Comparison of ENCODE assay signal across 18 cellular contexts in genomic region chr2:128249555-128249954, GRCh38.
"Had no signal": no experiment of that assay in that cellular context is flagged by ENCODE, and none has a peak within 500 bp of the region (broad histone marks: within the 10 kb centered on the region; RNA-seq: fewer than 3 reads in every experiment).

No MANE protein-coding gene starts in this region.

- H3K4me1 ChIP-seq: heart right ventricle, right lobe of liver, spleen, tibial artery had no signal

- DNase-seq: cortex of kidney; effector CD8-positive, alpha-beta T cell; natural killer cell; ovary; right lobe of liver; spleen; stimulated activated CD4-positive, alpha-beta T cell treated with anti-CD3 and anti-CD28 coated beads, Interleukin-15, amount 100 ng/mL, for 24 hours; stimulated activated CD4-positive, alpha-beta T cell treated with anti-CD3 and anti-CD28 coated beads, Interleukin-1b, Interleukin-23, amount 100 ng/mL, for 48 hours; stimulated activated CD4-positive, alpha-beta T cell treated with anti-CD3 and anti-CD28 coated beads, Interleukin-4, amount 100 ng/mL, for 24 hours; tibial artery had no signal

- H3K4me1 Mint-ChIP-seq: natural killer cell; stimulated activated memory B cell treated with anti-CD40 and anti-IgM and Interleukin-4, amounts not matched to agents 10 μg/mL and 1 μg/mL and 100 μg/mL, for 72 hours had no signal

- H3K27ac ChIP-seq: heart right ventricle, ovary, right lobe of liver, spleen, tibial artery had no signal

- H3K27me3 ChIP-seq: dorsolateral prefrontal cortex, heart right ventricle, ovary, right lobe of liver, spleen, tibial artery had no signal

- H3K4me3 ChIP-seq: dorsolateral prefrontal cortex, heart right ventricle, ovary, right lobe of liver, spleen, tibial artery had no signal

- H3K36me3 Mint-ChIP-seq: mesothelial cell of epicardium; natural killer cell; stimulated activated memory B cell treated with anti-CD40 and anti-IgM and Interleukin-4, amounts not matched to agents 10 μg/mL and 1 μg/mL and 100 μg/mL, for 72 hours had no signal

- H3K9me3 Mint-ChIP-seq: central memory CD8-positive, alpha-beta T cell; mesothelial cell of epicardium; natural killer cell; neural crest cell; stimulated activated memory B cell treated with anti-CD40 and anti-IgM and Interleukin-4, amounts not matched to agents 10 μg/mL and 1 μg/mL and 100 μg/mL, for 72 hours; stimulated activated naive CD8-positive, alpha-beta T cell treated with anti-CD3 and anti-CD28 coated beads, Interleukin-15, Interleukin-2, amounts not matched to agents 100 ng/mL and 50 ng/mL, for 24 hours had no signal

- H3K36me3 ChIP-seq: heart right ventricle, ovary, right lobe of liver, spleen, tibial artery had no signal

- H3K4me3 Mint-ChIP-seq: central memory CD8-positive, alpha-beta T cell; mesothelial cell of epicardium; natural killer cell; neural crest cell; stimulated activated memory B cell treated with anti-CD40 and anti-IgM and Interleukin-4, amounts not matched to agents 10 μg/mL and 1 μg/mL and 100 μg/mL, for 72 hours; stimulated activated naive CD8-positive, alpha-beta T cell treated with anti-CD3 and anti-CD28 coated beads, Interleukin-15, Interleukin-2, amounts not matched to agents 100 ng/mL and 50 ng/mL, for 24 hours had no signal

- H3K9me3 ChIP-seq: heart right ventricle, ovary, right lobe of liver, spleen, tibial artery had no signal

- ATAC-seq: esophagus mucosa; natural killer cell; right lobe of liver; stimulated activated memory B cell treated with anti-CD40 and anti-IgM and Interleukin-4, amounts not matched to agents 10 μg/mL and 1 μg/mL and 100 μg/mL, for 72 hours had no signal

- H3K27ac Mint-ChIP-seq: mesothelial cell of epicardium; natural killer cell; stimulated activated memory B cell treated with anti-CD40 and anti-IgM and Interleukin-4, amounts not matched to agents 10 μg/mL and 1 μg/mL and 100 μg/mL, for 72 hours; stimulated activated naive CD8-positive, alpha-beta T cell treated with anti-CD3 and anti-CD28 coated beads, Interleukin-15, Interleukin-2, amounts not matched to agents 100 ng/mL and 50 ng/mL, for 24 hours had no signal

- H3K27me3 Mint-ChIP-seq: stimulated activated memory B cell treated with anti-CD40 and anti-IgM and Interleukin-4, amounts not matched to agents 10 μg/mL and 1 μg/mL and 100 μg/mL, for 72 hours; stimulated activated naive CD8-positive, alpha-beta T cell treated with anti-CD3 and anti-CD28 coated beads, Interleukin-15, Interleukin-2, amounts not matched to agents 100 ng/mL and 50 ng/mL, for 24 hours had no signal
